ENCODE assay signal across 1 cellular context in the genomic region with DNA sequence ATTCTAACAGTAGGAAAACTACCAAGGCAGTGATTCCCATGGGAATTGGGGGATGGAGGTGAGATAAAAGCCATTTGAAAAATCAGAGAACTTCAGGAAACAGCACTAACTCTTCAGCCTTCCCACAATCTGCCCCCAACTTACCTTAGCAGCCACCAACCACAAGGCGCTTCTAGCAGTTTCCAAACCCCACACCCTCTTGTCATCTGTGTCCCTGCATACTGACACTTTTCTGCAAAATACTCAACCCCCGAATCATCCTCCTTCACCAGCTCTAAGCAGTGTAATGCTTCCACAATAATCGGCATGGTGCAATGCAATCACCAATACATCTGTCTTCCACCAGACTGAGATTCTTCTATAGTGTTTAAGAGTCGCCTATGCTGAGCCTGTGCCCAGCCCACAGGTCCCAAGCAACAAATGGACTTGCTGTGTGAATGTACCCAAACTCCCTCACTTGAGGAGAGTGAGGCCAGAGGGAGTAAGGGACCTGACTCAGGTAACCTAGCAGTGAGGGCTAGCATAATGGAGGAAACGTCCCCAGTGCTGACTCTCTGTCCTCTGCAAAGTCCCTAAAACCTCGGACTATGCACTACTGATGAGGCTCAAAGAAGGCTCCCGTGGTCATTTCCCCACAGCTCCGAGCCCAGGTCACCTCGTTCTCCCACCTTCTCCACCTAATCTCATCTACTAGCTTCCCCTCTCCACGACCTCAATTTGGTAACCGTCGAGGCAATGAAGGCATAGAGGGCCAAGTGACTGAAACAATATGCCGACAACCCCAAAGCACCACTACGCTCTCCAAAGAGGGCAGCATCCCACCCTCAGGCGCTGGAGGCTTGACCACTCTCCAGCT.
TF ChIP-seq lines count a peak whose summit lies in the region.

No MANE protein-coding gene starts in this region.

TF ChIP-seq in GM12878, 131 proteins besides CTCF, POLR2A, EP300 and RAD21:
- TF ChIP-seq, protein P1, sequence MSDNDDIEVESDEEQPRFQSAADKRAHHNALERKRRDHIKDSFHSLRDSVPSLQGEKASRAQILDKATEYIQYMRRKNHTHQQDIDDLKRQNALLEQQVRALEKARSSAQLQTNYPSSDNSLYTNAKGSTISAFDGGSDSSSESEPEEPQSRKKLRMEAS (IDR thresholded peaks at IDR 0.05; ENCODE audit: low read depth, low read length), result no peak
- TF ChIP-seq RUNX3 (IDR thresholded peaks at IDR 0.05; ENCODE audit: low read length), result peak; percentile 41; the same call in 1 of the 2 replicates
